ENCODE assay signal across 11 cellular contexts in the genomic region with DNA sequence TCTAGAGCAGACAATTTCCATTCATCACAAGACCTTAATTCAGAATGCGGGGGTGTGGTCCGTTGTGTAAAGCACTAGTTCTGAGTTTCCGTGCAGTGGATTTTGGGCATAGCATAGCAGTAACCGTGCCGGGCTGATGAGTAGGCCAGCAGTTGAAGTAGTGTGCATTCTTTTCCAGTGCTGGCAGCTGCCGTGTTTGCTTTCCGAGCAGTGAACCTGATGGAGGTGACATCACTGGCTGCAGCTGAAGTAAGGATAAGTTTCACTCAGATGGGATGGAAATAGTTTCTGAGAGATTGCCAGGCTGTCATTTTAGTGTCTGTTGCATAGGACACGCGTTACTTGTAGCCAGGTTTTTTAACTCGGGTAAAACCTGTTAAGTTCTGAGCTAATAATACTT.
DNase-seq lines count a peak whose midpoint lies in the region; ATAC-seq and TF ChIP-seq lines count a peak whose summit lies in the region.
"Had no signal": no experiment of that assay in that cellular context is flagged by ENCODE, and none has a peak within 500 bp of the region (broad histone marks: within the 10 kb centered on the region; RNA-seq: fewer than 3 reads in every experiment).

No MANE protein-coding gene starts in this region.

- H3K4me3 Mint-ChIP-seq in osteocyte (ENCODE audit: unreplicated experiment): no peak overlapping the region
- H3K4me3 Mint-ChIP-seq: B cell had no signal

- H3K4me1 Mint-ChIP-seq in osteocyte (ENCODE audit: unreplicated experiment): no peaks in the 10 kb centered on the region

- no peak for TF ChIP-seq CTCF in osteocyte (IDR thresholded peaks at IDR 0.05)

- no peaks in the 10 kb centered on the region for H3K27me3 Mint-ChIP-seq in osteocyte (ENCODE audit: unreplicated experiment)
- H3K27me3 Mint-ChIP-seq: B cell had no signal

- no peak overlapping the region for H3K27ac Mint-ChIP-seq in osteocyte (ENCODE audit: unreplicated experiment)
- H3K27ac Mint-ChIP-seq: B cell had no signal

- no peaks in the 10 kb centered on the region for H3K9me3 Mint-ChIP-seq in osteocyte (ENCODE audit: unreplicated experiment)

- peaks cover 25% of the 10 kb centered on the region for H3K36me3 Mint-ChIP-seq in osteocyte (ENCODE audit: unreplicated experiment)

- no peak for ATAC-seq in GM21528 (IDR thresholded peaks at IDR 0.05; ENCODE audit: low FRiP score, unreplicated experiment)

- DNase-seq in DMS 273 (lab: John Stamatoyannopoulos, UW; ENCODE audit: unreplicated experiment): peak; percentile 83
- DNase-seq in NCI-H510A treated with DMSO at 0.1 percent for 48 hours (lab: John Stamatoyannopoulos, UW): peak; percentile 22
- peak; percentile 70 for DNase-seq in fibroblast of peridontal ligament (ENCODE audit: extremely low read depth)
- peak; percentile 82 for DNase-seq in myocyte (ENCODE audit: low read depth)
- no peak for DNase-seq in osteocyte (ENCODE audit: extremely low spot score, unreplicated experiment)
- DNase-seq in activated CD8-positive, alpha-beta memory T cell treated with anti-CD3 and anti-CD28 coated beads for 24 hours: no peak
- DNase-seq in SKM-1 (lab: John Stamatoyannopoulos, UW; ENCODE audit: unreplicated experiment): no peak
- DNase-seq: GDM1, NCI-H1417 had no signal

Comparison
In these comparisons a context has a peak if more than half of its experiments do, and no peak if none do; other contexts are left out.
1. DNase-seq: peak in DMS 273 (single experiment), NCI-H510A treated with DMSO at 0.1 percent for 48 hours (single experiment), fibroblast of peridontal ligament (single experiment) and myocyte (single experiment); none in osteocyte (single experiment), activated CD8-positive, alpha-beta memory T cell treated with anti-CD3 and anti-CD28 coated beads for 24 hours (single experiment) and SKM-1 (single experiment).